In genomic region chr18:24995056-24995455, GRCh38 we compare ENCODE assay signal across 28 cellular contexts.
DNase-seq lines count a peak whose midpoint lies in the region; FAIRE-seq and TF ChIP-seq lines count a peak whose summit lies in the region.
"Had no signal": no experiment of that assay in that cellular context is flagged by ENCODE, and none has a peak within 500 bp of the region (broad histone marks: within the 10 kb centered on the region; RNA-seq: fewer than 3 reads in every experiment).

No MANE protein-coding gene starts in this region.

- no peaks in the 10 kb centered on the region for H3K9me1 ChIP-seq in endothelial cell of umbilical vein (replicated peaks; ENCODE audit: control insufficient read depth, extremely low read depth, insufficient read depth, low read length)

- no TSS peak for BruUV-seq in endothelial cell of umbilical vein (replicated peaks; lab: Mats Ljungman, UMichigan)

- no peaks in the 10 kb centered on the region for H3K27me3 ChIP-seq in endothelial cell of umbilical vein (ENCODE audit: control insufficient read depth in 2 of 2, insufficient read depth in 2 of 2, low read length in 2 of 2)
- H3K27me3 ChIP-seq: BE2C, body of pancreas, esophagus squamous epithelium, ovary had no signal

- H2AFZ ChIP-seq in endothelial cell of umbilical vein (ENCODE audit: low read depth, low read length): no peak overlapping the region

- no peak overlapping the region for H3K9ac ChIP-seq in endothelial cell of umbilical vein (replicated peaks; ENCODE audit: extremely low read depth, insufficient read depth, low read length)

- H3K79me2 ChIP-seq in endothelial cell of umbilical vein (ENCODE audit: control insufficient read depth, insufficient read depth, low read length): no peaks in the 10 kb centered on the region

- dilution Hi-C loops in endothelial cell of umbilical vein (cut with MboI; ENCODE audit: extremely low pct_ligation_motif_present, low sequenced_read_pairs): no loop called here

- no peak for FAIRE-seq in endothelial cell of umbilical vein (lab: Jason Lieb, UNC)
- FAIRE-seq: GM19239 had no signal

- H4K20me1 ChIP-seq in endothelial cell of umbilical vein (replicated peaks; ENCODE audit: control insufficient read depth, extremely low read depth, insufficient read depth, low read length): no peaks in the 10 kb centered on the region

- no peak for TF ChIP-seq CTCF in endothelial cell of umbilical vein (IDR thresholded peaks at IDR 0.05; ENCODE audit: extremely low read depth in 1 of 2, insufficient read depth in 1 of 2, low read depth in 1 of 2, low read length in 2 of 2)

- CTCF ChIA-PET in endothelial cell of umbilical vein (lab: Charles Lee): no interaction called here

- intact Hi-C loops in endothelial cell of umbilical vein (cut with micrococcal nuclease): no loop called here

- TF ChIP-seq POLR2A in endothelial cell of umbilical vein (IDR thresholded peaks at IDR 0.05; ENCODE audit: low read depth, low read length): no peak

- H3K4me1 ChIP-seq in endothelial cell of umbilical vein (ENCODE audit: control insufficient read depth, extremely low read depth, insufficient read depth, low read length): peaks cover 17% of the 10 kb centered on the region
- H3K4me1 ChIP-seq: BE2C, body of pancreas, esophagus squamous epithelium had no signal

- no peaks in the 10 kb centered on the region for H3K36me3 ChIP-seq in endothelial cell of umbilical vein (ENCODE audit: control insufficient read depth in 2 of 2, extremely low read depth in 1 of 2, insufficient read depth in 2 of 2, low read length in 2 of 2)
- H3K36me3 ChIP-seq: BE2C, esophagus squamous epithelium, ovary had no signal

- H3K27ac ChIP-seq in endothelial cell of umbilical vein (ENCODE audit: insufficient read depth, low read depth, low read length): no peak overlapping the region
- H3K27ac ChIP-seq: body of pancreas, esophagus squamous epithelium, ovary, SK-N-MC had no signal

- no peak overlapping the region for H3K4me3 ChIP-seq in endothelial cell of umbilical vein (replicated peaks in 1 of 3; ENCODE audit: insufficient read depth in 1 of 3, low read depth in 1 of 3, low read length in 3 of 3)
- H3K4me3 ChIP-seq: body of pancreas, esophagus squamous epithelium, ovary, SK-N-MC had no signal

- H3K4me2 ChIP-seq in endothelial cell of umbilical vein (ENCODE audit: insufficient read depth, low read length): no peak overlapping the region

- no peaks in the 10 kb centered on the region for H3K9me3 ChIP-seq in endothelial cell of umbilical vein (replicated peaks; ENCODE audit: control insufficient read depth, insufficient read depth, low read length)
- H3K9me3 ChIP-seq: BE2C, body of pancreas, ovary had no signal

- POLR2A ChIA-PET in endothelial cell of umbilical vein (lab: Charles Lee): no interaction called here

- DNase-seq in DMS53 (lab: John Stamatoyannopoulos, UW) (peak; percentile 35), DMS53 treated with DMSO at 0.1 percent for 48 hours (lab: John Stamatoyannopoulos, UW; ENCODE audit: unreplicated experiment) (no peak), M059J (ENCODE audit: low read depth) (peak; percentile 83), endothelial cell of umbilical vein (ENCODE audit: low read depth, low spot score) (no peak), myocyte (ENCODE audit: low read depth) (peak; percentile 85), SIG-M5 (lab: John Stamatoyannopoulos, UW) (no peak), SKM-1 (lab: John Stamatoyannopoulos, UW; ENCODE audit: unreplicated experiment) (no peak), HuH-7 (ENCODE audit: low spot score) (no peak)
- DNase-seq: 8988T; activated B cell treated with CpG ODN at 0.5 μM for 24 hours; activated CD4-positive, alpha-beta T cell treated with anti-CD3 and anti-CD28 coated beads, Interleukin-2, amount 50 U/mL, for 4 hours; activated CD8-positive, alpha-beta memory T cell treated with anti-CD3 and anti-CD28 coated beads, Interleukin-2, amount 50 U/mL, for 4 hours; activated naive CD8-positive, alpha-beta T cell treated with anti-CD3 and anti-CD28 coated beads, Interleukin-2, amount 10 ng/mL, durations not matched to agents 7 days and 5 days; BE2C; body of pancreas; DND-41; esophagus squamous epithelium; glutamatergic neuron; KG1; left colon; mesendoderm; NCI-H187; NCI-H226; ovary; right cardiac atrium; T-helper 9 cell had no signal

TF ChIP-seq in endothelial cell of umbilical vein, 7 proteins besides CTCF, POLR2A, EP300 and RAD21:
- TF ChIP-seq FOS (IDR thresholded peaks at IDR 0.05; ENCODE audit: borderline replicate concordance, insufficient read depth, low read length): peak; percentile 34
- no peak for TF ChIP-seq EZH2 (IDR thresholded peaks at IDR 0.05; ENCODE audit: borderline replicate concordance, low read depth, low read length, severe bottlenecking)
- TF ChIP-seq GATA2 (IDR thresholded peaks at IDR 0.05; ENCODE audit: insufficient read depth, insufficient read length, low read depth, low read length): no peak
- no peak for TF ChIP-seq POLR2AphosphoS5 (IDR thresholded peaks at IDR 0.05; ENCODE audit: insufficient read depth, low read depth, low read length)
- TF ChIP-seq MAX (IDR thresholded peaks at IDR 0.05; ENCODE audit: insufficient read depth, insufficient read length): no peak

Comparison
In these comparisons a context has a peak if more than half of its experiments do, and no peak if none do; other contexts are left out.
1. DNase-seq: peak in DMS53 (single experiment), M059J (single experiment) and myocyte (single experiment); none in DMS53 treated with DMSO at 0.1 percent for 48 hours (single experiment), endothelial cell of umbilical vein (single experiment), SIG-M5 (single experiment), SKM-1 (single experiment) and HuH-7 (single experiment).